In genomic region chr19:33295621-33296472, GRCh38 we compare ENCODE assay signal across 27 cellular contexts. TPM values are rescaled to one million over a fixed set of nuclear protein-coding genes. Genes with fewer than 3 reads are reported as not detected.
DNase-seq lines count a peak whose midpoint lies in the region; ATAC-seq and TF ChIP-seq lines count a peak whose summit lies in the region.
"Had no signal": no experiment of that assay in that cellular context is flagged by ENCODE, and none has a peak within 500 bp of the region (broad histone marks: within the 10 kb centered on the region; RNA-seq: fewer than 3 reads in every experiment).

No MANE protein-coding gene starts in this region.

- no peaks in the 10 kb centered on the region for H3K4me1 ChIP-seq in naive thymus-derived CD4-positive, alpha-beta T cell (ENCODE audit: control insufficient read depth in 2 of 2, insufficient read depth in 2 of 2, low read length in 2 of 2)
- peaks cover 3% of the 10 kb centered on the region for H3K4me1 ChIP-seq in effector memory CD4-positive, alpha-beta T cell (ENCODE audit: control insufficient read depth, insufficient read depth, low read length, poor library complexity, severe bottlenecking)

- intact Hi-C loops in naive thymus-derived CD4-positive, alpha-beta T cell (cut with micrococcal nuclease), result no loop called here

- H3K27ac Mint-ChIP-seq in effector memory CD8-positive, alpha-beta T cell, result no peak overlapping the region
- H3K27ac Mint-ChIP-seq in naive thymus-derived CD4-positive, alpha-beta T cell, result no peak overlapping the region
- no peak overlapping the region for H3K27ac Mint-ChIP-seq in type B pancreatic cell
- H3K27ac Mint-ChIP-seq: activated B cell treated with CpG ODN at 0.5 μM for 24 hours; activated CD4-positive, alpha-beta memory T cell treated with anti-CD3 and anti-CD28 coated beads for 36 hours; activated naive CD8-positive, alpha-beta T cell; activated T-helper 17 cell treated with anti-CD3 and anti-CD28 coated beads, Interleukin-2, amount 50 U/mL, for 72 hours; IgD-negative memory B cell had no signal

- peaks cover 7% of the 10 kb centered on the region for H3K36me3 Mint-ChIP-seq in effector memory CD8-positive, alpha-beta T cell (ENCODE audit: insufficient read depth)
- H3K36me3 Mint-ChIP-seq in naive thymus-derived CD4-positive, alpha-beta T cell, result no peaks in the 10 kb centered on the region
- H3K36me3 Mint-ChIP-seq in type B pancreatic cell, result no peaks in the 10 kb centered on the region
- H3K36me3 Mint-ChIP-seq: activated CD4-positive, alpha-beta memory T cell treated with anti-CD3 and anti-CD28 coated beads for 36 hours; activated naive CD8-positive, alpha-beta T cell; IgD-negative memory B cell; natural killer cell treated with Interleukin-12 subunit alpha and Interleukin-12 subunit beta and Interleukin-15 and Interleukin-18, amount 100 ng/mL, for 72 hours had no signal

- DNase-seq in NCI-H1694 treated with DMSO at 0.1 percent for 48 hours (lab: John Stamatoyannopoulos, UW) (peak; percentile 40), NCI-H1694 (lab: John Stamatoyannopoulos, UW) (no peak), type B pancreatic cell (ENCODE audit: extremely low spot score, unreplicated experiment) (no peak), OCI-M2 (lab: John Stamatoyannopoulos, UW; ENCODE audit: unreplicated experiment) (no peak), amniotic stem cell (lab: John Stamatoyannopoulos, UW) (no peak)
- no peak for DNase-seq in effector memory CD8-positive, alpha-beta T cell
- DNase-seq in naive thymus-derived CD4-positive, alpha-beta T cell, result no peak
- DNase-seq in effector memory CD4-positive, alpha-beta T cell, result no peak
- DNase-seq: activated B cell treated with CpG ODN at 0.5 μM for 24 hours; activated CD4-positive, alpha-beta memory T cell treated with anti-CD3 and anti-CD28 coated beads for 36 hours; activated CD8-positive, alpha-beta memory T cell treated with anti-CD3 and anti-CD28 coated beads, Interleukin-2, amount 50 U/mL, for 48 hours; DMS53; GDM1; HCEC 1CT; heart right ventricle; NCI-H1105 treated with DMSO at 0.1 percent for 48 hours; NCI-H2081 treated with DMSO at 0.1 percent for 48 hours; NCI-H446; NCI-H82; PC-3; SHP77; stimulated activated CD8-positive, alpha-beta memory T cell treated with anti-CD3 and anti-CD28 coated beads, Interleukin-4, amount 100 ng/mL, for 48 hours had no signal

- H3K4me1 Mint-ChIP-seq in effector memory CD8-positive, alpha-beta T cell (ENCODE audit: low read depth in 2 of 2), result peaks cover 5 to 12% of the 10 kb centered on the region in 2 donors
- H3K4me1 Mint-ChIP-seq in naive thymus-derived CD4-positive, alpha-beta T cell, result peaks cover 0 to 8% (median 0%) of the 10 kb centered on the region in 7 donors
- peaks cover 23% of the 10 kb centered on the region for H3K4me1 Mint-ChIP-seq in type B pancreatic cell (ENCODE audit: unreplicated experiment)
- H3K4me1 Mint-ChIP-seq: activated T-helper 17 cell treated with anti-CD3 and anti-CD28 coated beads, Interleukin-2, amount 50 U/mL, for 72 hours had no signal

- no peaks in the 10 kb centered on the region for H3K27me3 ChIP-seq in naive thymus-derived CD4-positive, alpha-beta T cell (ENCODE audit: control insufficient read depth in 2 of 2, insufficient read depth in 2 of 2, low read length in 2 of 2)
- peaks cover 18% of the 10 kb centered on the region for H3K27me3 ChIP-seq in effector memory CD4-positive, alpha-beta T cell (replicated peaks; ENCODE audit: control insufficient read depth, insufficient read depth, low read length, poor library complexity, severe bottlenecking)

- H3K4me3 ChIP-seq in naive thymus-derived CD4-positive, alpha-beta T cell (ENCODE audit: low read length), result no peak overlapping the region
- H3K4me3 ChIP-seq in effector memory CD4-positive, alpha-beta T cell (ENCODE audit: insufficient read depth, low read depth, low read length, poor library complexity, severe bottlenecking), result no peak overlapping the region
- H3K4me3 ChIP-seq: heart right ventricle had no signal

- no peaks in the 10 kb centered on the region for H3K9me3 Mint-ChIP-seq in effector memory CD8-positive, alpha-beta T cell
- H3K9me3 Mint-ChIP-seq in naive thymus-derived CD4-positive, alpha-beta T cell, result peaks cover 0 to 5% (median 0%) of the 10 kb centered on the region in 11 donors
- no peaks in the 10 kb centered on the region for H3K9me3 Mint-ChIP-seq in type B pancreatic cell
- H3K9me3 Mint-ChIP-seq: activated B cell treated with CpG ODN at 0.5 μM for 24 hours; activated CD4-positive, alpha-beta memory T cell treated with anti-CD3 and anti-CD28 coated beads for 36 hours; activated T-helper 17 cell treated with anti-CD3 and anti-CD28 coated beads, Interleukin-2, amount 50 U/mL, for 72 hours; natural killer cell treated with Interleukin-12 subunit alpha and Interleukin-12 subunit beta and Interleukin-15 and Interleukin-18, amount 100 ng/mL, for 72 hours had no signal

- H3K36me3 ChIP-seq in naive thymus-derived CD4-positive, alpha-beta T cell (ENCODE audit: control insufficient read depth in 2 of 3, insufficient read depth in 3 of 3, low read length in 3 of 3), result no peaks in the 10 kb centered on the region
- no peaks in the 10 kb centered on the region for H3K36me3 ChIP-seq in effector memory CD4-positive, alpha-beta T cell (ENCODE audit: control insufficient read depth, insufficient read depth, low read length)
- H3K36me3 ChIP-seq: heart right ventricle had no signal

- H3K27me3 Mint-ChIP-seq in effector memory CD8-positive, alpha-beta T cell, result peaks cover 11 to 57% of the 10 kb centered on the region in 2 donors
- peaks cover 22 to 48% (median 27%) of the 10 kb centered on the region in 5 donors for H3K27me3 Mint-ChIP-seq in naive thymus-derived CD4-positive, alpha-beta T cell
- peaks cover 38% of the 10 kb centered on the region for H3K27me3 Mint-ChIP-seq in type B pancreatic cell

- no peaks in the 10 kb centered on the region for H3K9me3 ChIP-seq in naive thymus-derived CD4-positive, alpha-beta T cell (ENCODE audit: control insufficient read depth in 2 of 3, low read length in 3 of 3)
- no peaks in the 10 kb centered on the region for H3K9me3 ChIP-seq in effector memory CD4-positive, alpha-beta T cell (ENCODE audit: control insufficient read depth, low read length)
- H3K9me3 ChIP-seq: heart right ventricle had no signal

- POLR2A ChIA-PET in naive thymus-derived CD4-positive, alpha-beta T cell (lab: Charles Lee), result no interaction called here

- no peak overlapping the region for H3K27ac ChIP-seq in naive thymus-derived CD4-positive, alpha-beta T cell (ENCODE audit: low read depth, low read length)
- no peak overlapping the region for H3K27ac ChIP-seq in effector memory CD4-positive, alpha-beta T cell (ENCODE audit: insufficient read depth, low read length, poor library complexity, severe bottlenecking)
- H3K27ac ChIP-seq: epithelial cell of prostate, heart right ventricle had no signal

- CTCF ChIA-PET in naive thymus-derived CD4-positive, alpha-beta T cell (lab: Charles Lee), result no interaction called here

- peak; percentile 78 for ATAC-seq in effector memory CD8-positive, alpha-beta T cell (replicated peaks)
- ATAC-seq in naive thymus-derived CD4-positive, alpha-beta T cell, result peak; percentile 22
- ATAC-seq: activated T-helper 17 cell treated with anti-CD3 and anti-CD28 coated beads, Interleukin-2, amount 50 U/mL, for 72 hours; heart right ventricle; natural killer cell treated with Interleukin-12 subunit alpha and Interleukin-12 subunit beta and Interleukin-15 and Interleukin-18, amount 100 ng/mL, for 72 hours; PC-3 had no signal

- no peak overlapping the region for H3K4me3 Mint-ChIP-seq in effector memory CD8-positive, alpha-beta T cell
- no peak overlapping the region for H3K4me3 Mint-ChIP-seq in naive thymus-derived CD4-positive, alpha-beta T cell
- H3K4me3 Mint-ChIP-seq in type B pancreatic cell, result peak overlapping the region; percentile 16
- H3K4me3 Mint-ChIP-seq: activated B cell treated with CpG ODN at 0.5 μM for 24 hours; activated CD4-positive, alpha-beta memory T cell treated with anti-CD3 and anti-CD28 coated beads for 36 hours; activated naive CD8-positive, alpha-beta T cell; activated T-helper 17 cell treated with anti-CD3 and anti-CD28 coated beads, Interleukin-2, amount 50 U/mL, for 72 hours; natural killer cell treated with Interleukin-12 subunit alpha and Interleukin-12 subunit beta and Interleukin-15 and Interleukin-18, amount 100 ng/mL, for 72 hours had no signal

- TF ChIP-seq CTCF in type B pancreatic cell (conservative IDR thresholded peaks at IDR 0.05), result no peak

RNA-seq across cellular contexts. Expression of gene CEBPA, which starts 6.5 kb away (rescaled TPM):
- total RNA-seq in naive thymus-derived CD4-positive, alpha-beta T cell, result 10 to 100 TPM in 1 of 5 experiments, 1 to 10 TPM in 3, under 1 TPM in 1; 0.22 to 26.2 (median 1.9) TPM
- polyA plus RNA-seq in naive thymus-derived CD4-positive, alpha-beta T cell, result not detected
- 24.4 and 50.4 TPM in 2 replicates for total RNA-seq in type B pancreatic cell (ENCODE audit: low replicate concordance)
